38 cellular contexts compared by ENCODE assay signal in genomic region chr5:1232780-1233179, GRCh38. TPM values are rescaled to one million over a fixed set of nuclear protein-coding genes. Genes with fewer than 3 reads are reported as not detected.
"Had no signal": no experiment of that assay in that cellular context is flagged by ENCODE, and none has a peak within 500 bp of the region (broad histone marks: within the 10 kb centered on the region; RNA-seq: fewer than 3 reads in every experiment).

No MANE protein-coding gene starts in this region.

- H3K4me3 Mint-ChIP-seq: activated CD4-positive, alpha-beta memory T cell treated with anti-CD3 and anti-CD28 coated beads, Interleukin-2, amount 10 ng/mL, durations not matched to agents 7 days and 5 days; activated CD8-positive, alpha-beta memory T cell treated with anti-CD3 and anti-CD28 coated beads, Interleukin-2, amount 10 ng/mL, durations not matched to agents 7 days and 5 days; activated naive CD4-positive, alpha-beta T cell treated with anti-CD3 and anti-CD28 coated beads, Interleukin-2, amount 10 ng/mL, durations not matched to agents 7 days and 5 days; activated naive CD8-positive, alpha-beta T cell; activated naive CD8-positive, alpha-beta T cell treated with anti-CD3 and anti-CD28 coated beads, Interleukin-2, amount 50 U/mL, for 24 hours; brain had no signal

- H3K27ac ChIP-seq: SJCRH30, SK-N-MC, WERI-Rb-1 had no signal

- H3K36me3 Mint-ChIP-seq: brain had no signal

- H3K9me3 ChIP-seq: SJCRH30 had no signal

- H3K27me3 ChIP-seq: SJCRH30 had no signal

- H3K4me3 ChIP-seq: MG63, SJCRH30, SK-N-MC had no signal

- ATAC-seq: activated CD8-positive, alpha-beta memory T cell treated with anti-CD3 and anti-CD28 coated beads, Interleukin-2, amount 10 ng/mL, durations not matched to agents 7 days and 5 days; activated naive CD8-positive, alpha-beta T cell treated with anti-CD3 and anti-CD28 coated beads, Interleukin-2, amount 50 U/mL, for 24 hours; Panc1 had no signal

- H3K36me3 ChIP-seq: MG63, SJCRH30, WERI-Rb-1 had no signal

- DNase-seq: activated CD4-positive, alpha-beta memory T cell treated with anti-CD3 and anti-CD28 coated beads, Interleukin-2, amount 10 ng/mL, durations not matched to agents 7 days and 5 days; activated CD4-positive, alpha-beta T cell treated with anti-CD3 and anti-CD28 coated beads for 1 hour; activated CD4-positive, alpha-beta T cell treated with anti-CD3 and anti-CD28 coated beads for 48 hours; activated CD4-positive, CD25-positive, alpha-beta regulatory T cell; activated CD8-positive, alpha-beta memory T cell treated with anti-CD3 and anti-CD28 coated beads for 24 hours; activated CD8-positive, alpha-beta memory T cell treated with anti-CD3 and anti-CD28 coated beads, Interleukin-2, amount 10 ng/mL, durations not matched to agents 7 days and 5 days; activated CD8-positive, alpha-beta memory T cell treated with anti-CD3 and anti-CD28 coated beads, Interleukin-2, amount 50 U/mL, for 48 hours; activated effector memory CD4-positive, alpha-beta T cell treated with Interleukin-2 at 50 U/mL for 16 hours; activated naive CD4-positive, alpha-beta T cell treated with anti-CD3 and anti-CD28 coated beads, Interleukin-2, amount 10 ng/mL, durations not matched to agents 7 days and 5 days; activated naive CD8-positive, alpha-beta T cell treated with anti-CD3 and anti-CD28 coated beads, Interleukin-2, amount 50 U/mL, for 24 hours; activated T-cell treated with anti-CD3 and anti-CD28 coated beads, Interleukin-2, amount 50 U/mL, for 48 hours; anterior cingulate cortex; central memory CD4-positive, alpha-beta T cell; Kasumi-1; MG63; NCI-H1092; NCI-H1436 treated with DMSO at 0.1 percent for 48 hours; NCI-H187 treated with DMSO at 0.1 percent for 48 hours; NCI-H2081; NCI-H2171 treated with DMSO at 0.1 percent for 48 hours; NCI-H2227 treated with DMSO at 0.1 percent for 48 hours; NCI-H446; NCI-H510A treated with DMSO at 0.1 percent for 48 hours; NCI-H526 treated with DMSO at 0.1 percent for 48 hours; NCI-H774; SHP77; SJCRH30; T1000; WERI-Rb-1 had no signal

- H3K27me3 Mint-ChIP-seq: activated CD4-positive, alpha-beta memory T cell treated with anti-CD3 and anti-CD28 coated beads, Interleukin-2, amount 10 ng/mL, durations not matched to agents 7 days and 5 days had no signal

- H3K27ac Mint-ChIP-seq: activated CD4-positive, alpha-beta memory T cell treated with anti-CD3 and anti-CD28 coated beads, Interleukin-2, amount 10 ng/mL, durations not matched to agents 7 days and 5 days; activated CD8-positive, alpha-beta memory T cell treated with anti-CD3 and anti-CD28 coated beads, Interleukin-2, amount 10 ng/mL, durations not matched to agents 7 days and 5 days; activated naive CD4-positive, alpha-beta T cell treated with anti-CD3 and anti-CD28 coated beads, Interleukin-2, amount 10 ng/mL, durations not matched to agents 7 days and 5 days; activated naive CD8-positive, alpha-beta T cell; activated naive CD8-positive, alpha-beta T cell treated with anti-CD3 and anti-CD28 coated beads, Interleukin-2, amount 50 U/mL, for 24 hours; brain had no signal

- H3K4me1 Mint-ChIP-seq: activated naive CD8-positive, alpha-beta T cell treated with anti-CD3 and anti-CD28 coated beads, Interleukin-2, amount 50 U/mL, for 24 hours had no signal

RNA-seq across cellular contexts. Expression of gene SLC6A18, which starts 7.6 kb away (rescaled TPM):
- total RNA-seq: activated CD4-positive, alpha-beta memory T cell treated with anti-CD3 and anti-CD28 coated beads, Interleukin-2, amount 10 ng/mL, durations not matched to agents 7 days and 5 days; activated CD8-positive, alpha-beta memory T cell treated with anti-CD3 and anti-CD28 coated beads, Interleukin-2, amount 10 ng/mL, durations not matched to agents 7 days and 5 days; bronchial epithelial cell; cerebellum; RPMI7951; SJCRH30; T-helper 1 cell treated with Interleukin-12 subunit alpha and Interleukin-12 subunit beta and Interleukin-4 antibody, amounts not matched to agents 30 ng/mL and 1 ng/mL, for 36 hours; T-helper 2 cell treated with Interferon-gamma antibody and Interleukin-4, amounts not matched to agents 100 ng/mL and 5 ng/mL, for 36 hours had no signal

RNA-seq across cellular contexts. Expression of gene SLC6A19, which starts 31.4 kb away (rescaled TPM):
- total RNA-seq: activated CD4-positive, alpha-beta memory T cell treated with anti-CD3 and anti-CD28 coated beads, Interleukin-2, amount 10 ng/mL, durations not matched to agents 7 days and 5 days; activated CD8-positive, alpha-beta memory T cell treated with anti-CD3 and anti-CD28 coated beads, Interleukin-2, amount 10 ng/mL, durations not matched to agents 7 days and 5 days; bronchial epithelial cell; RPMI7951; SJCRH30; T-helper 1 cell treated with Interleukin-12 subunit alpha and Interleukin-12 subunit beta and Interleukin-4 antibody, amounts not matched to agents 30 ng/mL and 1 ng/mL, for 36 hours; T-helper 2 cell treated with Interferon-gamma antibody and Interleukin-4, amounts not matched to agents 100 ng/mL and 5 ng/mL, for 36 hours had no signal
